ENCODE assay signal across 8 cellular contexts in the genomic region with DNA sequence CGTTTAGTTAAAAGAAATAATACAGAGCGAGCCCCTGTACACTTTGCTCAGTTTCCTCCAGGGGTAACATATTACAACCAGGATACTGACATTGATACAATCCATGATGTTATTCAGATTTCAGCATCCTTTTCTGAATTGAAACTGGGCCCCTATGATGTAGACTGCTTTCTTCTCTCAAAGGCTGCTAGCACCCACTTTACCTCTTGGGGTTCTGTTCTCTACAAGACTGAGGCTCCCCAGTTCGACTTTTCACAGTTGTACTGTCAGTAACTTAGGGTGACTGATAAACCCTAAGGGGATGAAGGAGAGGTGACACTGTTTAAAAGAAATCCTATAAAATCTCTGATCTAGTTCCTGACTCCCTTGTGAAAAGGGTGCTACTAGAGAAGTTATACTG. TPM values are rescaled to one million over a fixed set of nuclear protein-coding genes. Genes with fewer than 3 reads are reported as not detected.
DNase-seq lines count a peak whose midpoint lies in the region; ATAC-seq, FAIRE-seq and TF ChIP-seq lines count a peak whose summit lies in the region.

No MANE protein-coding gene starts in this region.

- ATAC-seq in pancreas = no peak

- intact Hi-C loops in pancreas (cut with DNase I) = no loop called here

- H3K9me3 ChIP-seq in endocrine pancreas (ENCODE audit: control insufficient read depth, low read length) (no peaks in the 10 kb centered on the region), pancreas (no peaks in the 10 kb centered on the region)

- FAIRE-seq in pancreas (lab: Jason Lieb, UNC) = no peak

- H3K27me3 ChIP-seq in endocrine pancreas (ENCODE audit: control insufficient read depth, insufficient read depth, low read length) = no peaks in the 10 kb centered on the region
- H3K27me3 ChIP-seq in pancreas = no peaks in the 10 kb centered on the region

- peak overlapping the region in 3 of 4 donors; percentile 82 to 90 (median 87) for H3K27ac ChIP-seq in pancreas

- 29% methylated on average over 3 of the region's 3 CpGs for WGBS in pancreas, 2 donors

- peak overlapping the region; percentile 91 for H3K9ac ChIP-seq in endocrine pancreas (ENCODE audit: control insufficient read depth, insufficient read depth, low read length)

- H3K36me3 ChIP-seq in endocrine pancreas (ENCODE audit: control insufficient read depth, insufficient read depth, low read length) (no peaks in the 10 kb centered on the region), pancreas (peaks cover 0 to 22% (median 11%) of the 10 kb centered on the region in 3 donors)

- TF ChIP-seq CTCF in pancreas (IDR thresholded peaks at IDR 0.05) = no peak

- H3K4me3 ChIP-seq in GM08714 (ENCODE audit: low read length) (peak overlapping the region; percentile 92), endocrine pancreas (ENCODE audit: control insufficient read depth, insufficient read depth, low read length) (peak overlapping the region; percentile 71), pancreas (peak overlapping the region; percentile 56 to 92 (median 76))

- peak; percentile 51 for DNase-seq in NAMALWA (ENCODE audit: low spot score)
- DNase-seq in pancreas = no peak
- no peak for DNase-seq in NCI-H2029 (lab: John Stamatoyannopoulos, UW)
- no peak for DNase-seq in NCI-H1105 (lab: John Stamatoyannopoulos, UW)
- no peak for DNase-seq in NCI-H1930 (lab: John Stamatoyannopoulos, UW)
- no peak for DNase-seq in NCI-H510A treated with DMSO at 0.1 percent for 48 hours (lab: John Stamatoyannopoulos, UW)

- no peaks in the 10 kb centered on the region for H3K4me1 ChIP-seq in endocrine pancreas (ENCODE audit: control insufficient read depth, insufficient read depth, low read length)
- H3K4me1 ChIP-seq in pancreas = peaks cover 0 to 8% (median 0%) of the 10 kb centered on the region in 3 donors

RNA-seq across cellular contexts. Expression of gene VPS33A, which starts 0.9 kb away (rescaled TPM):
- total RNA-seq in pancreas = 10 to 100 TPM in 1 of 6 donors, 1 to 10 TPM in 5; 4.5 to 12.0 (median 6.6) TPM
- polyA plus RNA-seq in pancreas = 1 to 10 TPM; 4.2 to 7.6 TPM

RNA-seq across cellular contexts. Expression of gene DIABLO, which starts 39.6 kb away (rescaled TPM):
- total RNA-seq in pancreas = 10 to 100 TPM; 13.2 to 20.6 (median 18.0) TPM
- polyA plus RNA-seq in pancreas = 10 to 100 TPM; 18.4 to 42.1 TPM
